In the genomic region with DNA sequence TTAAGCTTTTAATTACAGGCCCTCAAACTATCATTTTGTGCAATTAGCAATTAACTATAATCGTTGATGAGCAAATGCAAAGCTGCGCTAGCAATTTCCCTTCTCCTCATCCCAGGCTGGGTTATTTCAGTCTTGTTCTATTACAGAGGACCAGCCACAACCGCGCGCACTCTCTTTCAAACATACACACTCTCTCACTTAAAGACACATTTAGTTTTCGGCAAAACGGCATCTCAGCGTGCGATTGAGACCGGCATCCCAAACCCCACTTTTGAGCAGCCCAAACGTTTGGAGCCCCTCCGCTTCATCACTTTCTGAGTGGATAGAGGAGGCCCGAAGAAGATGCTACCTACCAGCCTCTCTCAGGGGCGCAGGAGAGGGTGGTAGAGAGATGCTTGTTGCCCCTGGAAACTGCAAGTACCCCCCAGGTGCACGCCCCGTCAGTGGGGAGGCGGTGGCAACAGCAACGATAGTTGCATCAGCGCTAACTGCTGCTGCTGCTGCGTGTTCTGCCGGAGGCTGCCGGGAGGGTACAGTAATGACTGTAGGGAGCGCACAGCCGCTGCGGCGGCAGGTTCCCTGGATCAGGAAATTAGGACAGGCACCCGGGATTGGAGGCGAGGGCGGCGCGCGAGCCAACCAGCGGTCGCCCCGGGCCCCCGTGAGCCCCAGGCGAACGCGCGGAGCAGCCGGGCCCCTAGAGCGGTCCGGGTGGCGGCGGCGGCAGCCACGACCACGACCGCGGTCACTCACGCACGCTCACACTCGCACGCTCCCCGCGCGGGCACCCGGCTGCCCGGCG, we compare ENCODE assay signal across 8 cellular contexts. TPM values are rescaled to one million over a fixed set of nuclear protein-coding genes. Genes with fewer than 3 reads are reported as not detected.
DNase-seq lines count a peak whose midpoint lies in the region; ATAC-seq, FAIRE-seq and TF ChIP-seq lines count a peak whose summit lies in the region.

No MANE protein-coding gene starts in this region.

- SMC1A ChIA-PET in GM12878 (lab: Charles Lee; ENCODE audit: uncharacterized antibody, unreplicated experiment) = no interaction called here

- H3K79me2 ChIP-seq in GM12878 (ENCODE audit: control insufficient read depth, insufficient read depth, low read length) = no peaks in the 10 kb centered on the region; the same call in 1 of the 2 replicates

- TF ChIP-seq RAD21 in GM12878 (IDR thresholded peaks at IDR 0.05; ENCODE audit: insufficient read depth, low read depth, low read length) = no peak

- TF ChIP-seq POLR2A in GM12878 (IDR thresholded peaks at IDR 0.05; ENCODE audit: low read depth, low read length) = peak; percentile 19; the same call in 1 of the 2 replicates

- H3K27me3 ChIP-seq in GM12878 (replicated peaks in 1 of 2; ENCODE audit: control insufficient read depth in 2 of 2, insufficient read depth in 2 of 2, low read length in 1 of 2) = peaks cover 0 to 16% of the 10 kb centered on the region in 2 experiments; a peak in 3 of 4 replicates

- TF ChIP-seq CTCF in GM12878 (IDR thresholded peaks at IDR 0.05 in 2 of 3, conservative IDR thresholded peaks at IDR 0.05 in 1 of 3; ENCODE audit: control insufficient read depth in 2 of 3, extremely low read depth in 1 of 3, insufficient read depth in 1 of 3, low read depth in 3 of 3, low read length in 3 of 3) (no peak; a peak in 1 of 6 replicates), retinal pigment epithelial cell (conservative IDR thresholded peaks at IDR 0.05; ENCODE audit: low read depth, low read length) (peak; percentile 28)

- no peak for FAIRE-seq in GM12878 (lab: Jason Lieb, UNC)

- peak overlapping the region; percentile 87 for H3K4me2 ChIP-seq in GM12878 (ENCODE audit: control insufficient read depth, insufficient read depth)

- no peak overlapping the region for H3K27ac ChIP-seq in GM12878 (ENCODE audit: control insufficient read depth, insufficient read depth)

- H3K4me3 ChIP-seq in GM12878 (peak overlapping the region; percentile 65), iPS-11a (ENCODE audit: low read depth, low read length) (peak overlapping the region; percentile 62), retinal pigment epithelial cell (ENCODE audit: low read length) (peak overlapping the region; percentile 73)

- no peak overlapping the region for H3K9ac ChIP-seq in GM12878 (ENCODE audit: control insufficient read depth, insufficient read depth, low read length)

- no peak for TF ChIP-seq EP300 in GM12878 (IDR thresholded peaks at IDR 0.05; ENCODE audit: borderline replicate concordance in 1 of 2, control insufficient read depth in 1 of 2, low read depth in 2 of 2, low read length in 2 of 2)

- DNase-seq in G401 (ENCODE audit: low spot score) = peak; percentile 86
- DNase-seq in NCI-H1092 treated with DMSO at 0.1 percent for 48 hours (lab: John Stamatoyannopoulos, UW) = peak; percentile 87
- DNase-seq in SKM-1 (lab: John Stamatoyannopoulos, UW; ENCODE audit: unreplicated experiment) = peak; percentile 81
- no peak for DNase-seq in GM12878 (ENCODE audit: low read depth, low spot score)
- DNase-seq in retinal pigment epithelial cell (ENCODE audit: low read depth) = peak; percentile 46
- DNase-seq in ecto neural progenitor cell (ENCODE audit: low spot score) = no peak

- RAD21 ChIA-PET in GM12878 (lab: Charles Lee; ENCODE audit: unreplicated experiment) = no interaction called here

- no TSS peak for BruUV-seq in GM12878 (replicated peaks; lab: Mats Ljungman, UMichigan)

- no peaks in the 10 kb centered on the region for H3K36me3 ChIP-seq in GM12878 (ENCODE audit: control insufficient read depth in 2 of 2, insufficient read depth in 2 of 2, low read length in 1 of 2)

- ATAC-seq in HG02588 (IDR thresholded peaks at IDR 0.05; ENCODE audit: unreplicated experiment) = peak; percentile 34
- peak; percentile 46 for ATAC-seq in GM12878

- CTCF ChIA-PET in GM12878 (lab: Yijun Ruan, JAX) = interaction anchor here (0.5 to 2.3 kb wide), 3 partner anchors 12 to 287 kb away, joined by 3 to 9 read pairs (median 7); no protein-coding TSS in a partner anchor

- no peaks in the 10 kb centered on the region; the same call in 2 of the 3 replicates for H3K9me3 ChIP-seq in GM12878 (replicated peaks; ENCODE audit: control insufficient read depth, insufficient read depth, low read length)

- intact Hi-C loops in GM12878 (cut with micrococcal nuclease; ENCODE audit: unreplicated experiment) = loop anchor here (5.0 to 10.0 kb wide), 3 partner anchors 106 to 366 kb away; no protein-coding TSS in a partner anchor

- 28% methylated on average over 42 of the region's 60 CpGs for WGBS in GM12878 (ENCODE audit: insufficient coverage, insufficient replicate concordance, low lambda C conversion rate, missing lambda C conversion rate)

- H3K4me1 ChIP-seq in GM12878 (ENCODE audit: control insufficient read depth, insufficient read depth, low read length) = peaks cover 2% of the 10 kb centered on the region; the same call in 1 of the 2 replicates

- H2AFZ ChIP-seq in GM12878 (ENCODE audit: control insufficient read depth, low read depth, low read length) = peak overlapping the region; percentile 61

- H4K20me1 ChIP-seq in GM12878 (ENCODE audit: control insufficient read depth, insufficient read depth) = no peaks in the 10 kb centered on the region; the same call in 1 of the 2 replicates

- POLR2A ChIA-PET in GM12878 (lab: Charles Lee) = no interaction called here

- in situ Hi-C loops in G401 (cut with HindIII; ENCODE audit: low sequenced_read_pairs) (no loop called here), GM12878 (cut with MboI) (no loop called here)

TF ChIP-seq in GM12878, 131 proteins besides CTCF, POLR2A, EP300 and RAD21 (continues in another document):
- TF ChIP-seq GATAD2B (conservative IDR thresholded peaks at IDR 0.05; ENCODE audit: low read depth) (peak; percentile 69; the same call in 1 of the 2 replicates), DPF2 (IDR thresholded peaks at IDR 0.05) (peak; percentile 69; the same call in 1 of the 2 replicates), LARP7 (IDR thresholded peaks at IDR 0.05) (peak; percentile 71; the same call in 1 of the 2 replicates), CREM (IDR thresholded peaks at IDR 0.05; ENCODE audit: low read depth) (no peak), BACH1 (IDR thresholded peaks at IDR 0.05; ENCODE audit: borderline replicate concordance) (0 out of 2 replicates have a peak, but pooled peaks have one; percentile 55), ZNF217 (IDR thresholded peaks at IDR 0.05) (0 out of 2 replicates have a peak, but pooled peaks have one; percentile 32), RUNX3 (IDR thresholded peaks at IDR 0.05; ENCODE audit: low read length) (peak; percentile 10; the same call in 1 of the 2 replicates), CHD2 (IDR thresholded peaks at IDR 0.05; ENCODE audit: borderline replicate concordance, low read depth, low read length) (no peak), SMARCA5 (IDR thresholded peaks at IDR 0.05) (0 out of 2 replicates have a peak, but pooled peaks have one; percentile 34)
- TF ChIP-seq, protein P1, sequence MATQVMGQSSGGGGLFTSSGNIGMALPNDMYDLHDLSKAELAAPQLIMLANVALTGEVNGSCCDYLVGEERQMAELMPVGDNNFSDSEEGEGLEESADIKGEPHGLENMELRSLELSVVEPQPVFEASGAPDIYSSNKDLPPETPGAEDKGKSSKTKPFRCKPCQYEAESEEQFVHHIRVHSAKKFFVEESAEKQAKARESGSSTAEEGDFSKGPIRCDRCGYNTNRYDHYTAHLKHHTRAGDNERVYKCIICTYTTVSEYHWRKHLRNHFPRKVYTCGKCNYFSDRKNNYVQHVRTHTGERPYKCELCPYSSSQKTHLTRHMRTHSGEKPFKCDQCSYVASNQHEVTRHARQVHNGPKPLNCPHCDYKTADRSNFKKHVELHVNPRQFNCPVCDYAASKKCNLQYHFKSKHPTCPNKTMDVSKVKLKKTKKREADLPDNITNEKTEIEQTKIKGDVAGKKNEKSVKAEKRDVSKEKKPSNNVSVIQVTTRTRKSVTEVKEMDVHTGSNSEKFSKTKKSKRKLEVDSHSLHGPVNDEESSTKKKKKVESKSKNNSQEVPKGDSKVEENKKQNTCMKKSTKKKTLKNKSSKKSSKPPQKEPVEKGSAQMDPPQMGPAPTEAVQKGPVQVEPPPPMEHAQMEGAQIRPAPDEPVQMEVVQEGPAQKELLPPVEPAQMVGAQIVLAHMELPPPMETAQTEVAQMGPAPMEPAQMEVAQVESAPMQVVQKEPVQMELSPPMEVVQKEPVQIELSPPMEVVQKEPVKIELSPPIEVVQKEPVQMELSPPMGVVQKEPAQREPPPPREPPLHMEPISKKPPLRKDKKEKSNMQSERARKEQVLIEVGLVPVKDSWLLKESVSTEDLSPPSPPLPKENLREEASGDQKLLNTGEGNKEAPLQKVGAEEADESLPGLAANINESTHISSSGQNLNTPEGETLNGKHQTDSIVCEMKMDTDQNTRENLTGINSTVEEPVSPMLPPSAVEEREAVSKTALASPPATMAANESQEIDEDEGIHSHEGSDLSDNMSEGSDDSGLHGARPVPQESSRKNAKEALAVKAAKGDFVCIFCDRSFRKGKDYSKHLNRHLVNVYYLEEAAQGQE (IDR thresholded peaks at IDR 0.05; ENCODE audit: low read depth, low read length) = no peak

RNA-seq across cellular contexts. Expression of a gene that starts 0.5 kb away (rescaled TPM):
- not detected in 2 replicates for total RNA-seq in G401 (2014; rRNA removed; shearing (Covaris generic))
- 37.0 and 43.4 TPM in 2 replicates for total RNA-seq in GM12878 (2013; cell fraction: nucleolus; rRNA removed)
- total RNA-seq in GM12878 (2014; rRNA removed) (0.17 and 0.38 TPM in 2 replicates), GM12878 (2014; rRNA removed; fragmentation: Illumina TruSeq; extraction: Trizol) (0.28 and 0.54 TPM in 2 replicates), GM12878 (2021) (0.92 and 1.5 TPM in 2 replicates)
- polyA plus RNA-seq in GM12878 (2011; ENCODE audit: low read depth) = 2.9 TPM
- polyA plus RNA-seq in GM12878 (2011; rRNA removed) (5.8 and 5.9 TPM in 2 replicates), GM12878 (2014; fragmentation: Illumina TruSeq; extraction: Trizol) (0.44 and 0.60 TPM in 2 replicates), GM12878 (2014; fragmentation: Nextera tagmentation; extraction: Ambion mirVana) (under 1 TPM; 0.14 to 0.29 TPM), GM12878 (2014; rRNA removed) (0.23 and 1.3 TPM in 2 replicates), GM12878 (2016; fragmentation: Nextera tagmentation; extraction: Ambion mirVana) (under 1 TPM; 0.37 to 0.72 TPM)
- 2.2 and 4.1 TPM in 2 replicates for polyA plus RNA-seq in GM12878 (2011; cell fraction: cytosol; rRNA removed)
- 7.7 and 12.0 TPM in 2 replicates for polyA plus RNA-seq in GM12878 (2011; cell fraction: nucleus; rRNA removed)
- polyA plus RNA-seq in GM12878 (2012) = 2.2 and 5.9 TPM in 2 replicates
- 7.2 and 10.0 TPM in 2 replicates for polyA minus RNA-seq in GM12878 (2011; rRNA and poly(A)+ RNA removed)
- 1.9 and 2.5 TPM in 2 replicates for polyA minus RNA-seq in GM12878 (2011; cell fraction: cytosol; rRNA and poly(A)+ RNA removed)
- 3.8 and 6.0 TPM in 2 replicates for polyA minus RNA-seq in GM12878 (2011; cell fraction: nucleus; rRNA and poly(A)+ RNA removed)

Comparison
In these comparisons a context has a peak if more than half of its experiments do, and no peak if none do; other contexts are left out.
1. DNase-seq: peak in G401 (single experiment), NCI-H1092 treated with DMSO at 0.1 percent for 48 hours (single experiment), SKM-1 (single experiment) and retinal pigment epithelial cell (single experiment); none in GM12878 (single experiment) and ecto neural progenitor cell (single experiment).
2. Peak in every context shown above with its lines, with median percentiles within 50 percentile points of each other: H3K4me3 ChIP-seq.